ENCODE assay signal across 29 cellular contexts in genomic region chr18:48127546-48128105, GRCh38.
"Had no signal": no experiment of that assay in that cellular context is flagged by ENCODE, and none has a peak within 500 bp of the region (broad histone marks: within the 10 kb centered on the region; RNA-seq: fewer than 3 reads in every experiment).

No MANE protein-coding gene starts in this region.

- H3K27ac ChIP-seq: brain microvascular endothelial cell, cardiac muscle cell, coronary artery, dorsolateral prefrontal cortex, epithelial cell of prostate, gastroesophageal sphincter, VCaP had no signal

- H3K27me3 ChIP-seq: dorsolateral prefrontal cortex, esophagus squamous epithelium, gastroesophageal sphincter had no signal

- DNase-seq: activated CD4-positive, alpha-beta memory T cell treated with anti-CD3 and anti-CD28 coated beads, Interleukin-2, amount 10 ng/mL, durations not matched to agents 7 days and 5 days; activated CD4-positive, alpha-beta T cell treated with anti-CD3 and anti-CD28 coated beads for 1 hour; activated CD4-positive, alpha-beta T cell treated with anti-CD3 and anti-CD28 coated beads for 4 hours; activated CD4-positive, alpha-beta T cell treated with anti-CD3 and anti-CD28 coated beads, Interleukin-2, amount 10 ng/mL, durations not matched to agents 7 days and 5 days; activated CD4-positive, alpha-beta T cell treated with anti-CD3 and anti-CD28 coated beads, Interleukin-2, amount 50 U/mL, for 4 hours; activated CD8-positive, alpha-beta memory T cell treated with anti-CD3 and anti-CD28 coated beads, Interleukin-2, amount 50 U/mL, for 48 hours; activated gamma-delta T cell; activated naive CD4-positive, alpha-beta T cell; activated naive CD4-positive, alpha-beta T cell treated with anti-CD3 and anti-CD28 coated beads, Interleukin-2, amount 10 ng/mL, durations not matched to agents 7 days and 5 days; activated naive CD8-positive, alpha-beta T cell treated with anti-CD3 and anti-CD28 coated beads, Interleukin-2, amount 10 ng/mL, durations not matched to agents 7 days and 5 days; activated T-cell treated with anti-CD3 and anti-CD28 coated beads for 4 hours; activated T-cell treated with anti-CD3 and anti-CD28 coated beads, Interleukin-2, amount 50 U/mL, for 24 hours; activated T-cell treated with anti-CD3 and anti-CD28 coated beads, Interleukin-2, amount 50 U/mL, for 72 hours; brain microvascular endothelial cell; dorsolateral prefrontal cortex; effector memory CD4-positive, alpha-beta T cell; esophagus squamous epithelium; foreskin melanocyte; T-helper 1 cell; T-helper 2 cell had no signal

- H3K27ac Mint-ChIP-seq: activated CD4-positive, alpha-beta memory T cell treated with anti-CD3 and anti-CD28 coated beads, Interleukin-2, amount 10 ng/mL, durations not matched to agents 7 days and 5 days; activated CD4-positive, alpha-beta T cell treated with anti-CD3 and anti-CD28 coated beads, Interleukin-2, amount 10 ng/mL, durations not matched to agents 7 days and 5 days; activated naive CD4-positive, alpha-beta T cell treated with anti-CD3 and anti-CD28 coated beads, Interleukin-2, amount 10 ng/mL, durations not matched to agents 7 days and 5 days; activated naive CD4-positive, alpha-beta T cell treated with anti-CD3 and anti-CD28 coated beads, Interleukin-2, amount 50 U/mL, for 72 hours; activated naive CD8-positive, alpha-beta T cell treated with anti-CD3 and anti-CD28 coated beads, Interleukin-2, amount 10 ng/mL, durations not matched to agents 7 days and 5 days; activated T-cell treated with anti-CD3 and anti-CD28 coated beads, Interleukin-2, amount 50 U/mL, for 24 hours; activated T-cell treated with anti-CD3 and anti-CD28 coated beads, Interleukin-2, amount 50 U/mL, for 72 hours; dendritic cell treated with granulocyte-macrophage colony-stimulating factor and Interleukin-4, amounts not matched to agents 40 ng/mL and 50 ng/mL, for 4 days; WTC11 had no signal

- H3K4me3 Mint-ChIP-seq: activated CD4-positive, alpha-beta memory T cell treated with anti-CD3 and anti-CD28 coated beads, Interleukin-2, amount 10 ng/mL, durations not matched to agents 7 days and 5 days; activated CD4-positive, alpha-beta T cell treated with anti-CD3 and anti-CD28 coated beads, Interleukin-2, amount 10 ng/mL, durations not matched to agents 7 days and 5 days; activated naive CD4-positive, alpha-beta T cell treated with anti-CD3 and anti-CD28 coated beads, Interleukin-2, amount 10 ng/mL, durations not matched to agents 7 days and 5 days; activated naive CD8-positive, alpha-beta T cell treated with anti-CD3 and anti-CD28 coated beads, Interleukin-2, amount 10 ng/mL, durations not matched to agents 7 days and 5 days; activated T-cell treated with anti-CD3 and anti-CD28 coated beads, Interleukin-2, amount 50 U/mL, for 24 hours; activated T-cell treated with anti-CD3 and anti-CD28 coated beads, Interleukin-2, amount 50 U/mL, for 72 hours; central memory CD8-positive, alpha-beta T cell; dendritic cell treated with granulocyte-macrophage colony-stimulating factor and Interleukin-4, amounts not matched to agents 40 ng/mL and 50 ng/mL, for 4 days; WTC11 had no signal

- H3K36me3 Mint-ChIP-seq: activated naive CD4-positive, alpha-beta T cell treated with anti-CD3 and anti-CD28 coated beads, Interleukin-2, amount 10 ng/mL, durations not matched to agents 7 days and 5 days; activated naive CD4-positive, alpha-beta T cell treated with anti-CD3 and anti-CD28 coated beads, Interleukin-2, amount 50 U/mL, for 72 hours; activated naive CD8-positive, alpha-beta T cell treated with anti-CD3 and anti-CD28 coated beads, Interleukin-2, amount 10 ng/mL, durations not matched to agents 7 days and 5 days; WTC11 had no signal

- H3K4me1 Mint-ChIP-seq: activated naive CD4-positive, alpha-beta T cell treated with anti-CD3 and anti-CD28 coated beads, Interleukin-2, amount 10 ng/mL, durations not matched to agents 7 days and 5 days; activated naive CD8-positive, alpha-beta T cell treated with anti-CD3 and anti-CD28 coated beads, Interleukin-2, amount 10 ng/mL, durations not matched to agents 7 days and 5 days; central memory CD8-positive, alpha-beta T cell had no signal

- H3K9me3 ChIP-seq: esophagus squamous epithelium, gastroesophageal sphincter had no signal

- H3K4me3 ChIP-seq: cardiac muscle cell, coronary artery, dorsolateral prefrontal cortex, esophagus squamous epithelium, gastroesophageal sphincter had no signal

- H3K36me3 ChIP-seq: brain microvascular endothelial cell, cardiac muscle cell, gastroesophageal sphincter had no signal

- H3K9me3 Mint-ChIP-seq: activated CD4-positive, alpha-beta memory T cell treated with anti-CD3 and anti-CD28 coated beads, Interleukin-2, amount 10 ng/mL, durations not matched to agents 7 days and 5 days; activated CD4-positive, alpha-beta T cell treated with anti-CD3 and anti-CD28 coated beads, Interleukin-2, amount 10 ng/mL, durations not matched to agents 7 days and 5 days; activated naive CD4-positive, alpha-beta T cell treated with anti-CD3 and anti-CD28 coated beads, Interleukin-2, amount 10 ng/mL, durations not matched to agents 7 days and 5 days; activated naive CD4-positive, alpha-beta T cell treated with anti-CD3 and anti-CD28 coated beads, Interleukin-2, amount 50 U/mL, for 72 hours; activated naive CD8-positive, alpha-beta T cell treated with anti-CD3 and anti-CD28 coated beads, Interleukin-2, amount 10 ng/mL, durations not matched to agents 7 days and 5 days; activated T-cell treated with anti-CD3 and anti-CD28 coated beads, Interleukin-2, amount 50 U/mL, for 24 hours; activated T-cell treated with anti-CD3 and anti-CD28 coated beads, Interleukin-2, amount 50 U/mL, for 72 hours; central memory CD8-positive, alpha-beta T cell; dendritic cell treated with granulocyte-macrophage colony-stimulating factor and Interleukin-4, amounts not matched to agents 40 ng/mL and 50 ng/mL, for 4 days; WTC11 had no signal
